ENCODE assay signal across 8 cellular contexts in the genomic region with DNA sequence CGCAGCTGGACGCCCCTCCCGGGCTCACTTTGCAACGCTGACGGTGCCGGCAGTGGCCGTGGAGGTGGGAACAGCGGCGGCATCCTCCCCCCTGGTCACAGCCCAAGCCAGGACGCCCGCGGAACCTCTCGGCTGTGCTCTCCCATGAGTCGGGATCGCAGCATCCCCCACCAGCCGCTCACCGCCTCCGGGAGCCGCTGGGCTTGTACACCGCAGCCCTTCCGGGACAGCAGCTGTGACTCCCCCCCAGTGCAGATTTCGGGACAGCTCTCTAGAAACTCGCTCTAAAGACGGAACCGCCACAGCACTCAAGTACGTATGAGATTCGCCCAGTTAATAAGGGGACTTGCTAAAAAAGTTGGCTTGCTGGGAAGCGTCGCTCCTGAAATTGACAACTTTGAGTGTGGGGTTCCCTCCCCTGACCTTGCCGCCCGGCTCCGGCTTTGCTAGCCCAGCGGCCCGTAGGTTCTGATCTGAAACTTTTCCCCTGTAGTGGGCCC. TPM values are rescaled to one million over a fixed set of nuclear protein-coding genes. Genes with fewer than 3 reads are reported as not detected.
A peak's percentile ranks its signal among the peaks of the same experiment; 100 is the strongest.
DNase-seq lines count a peak whose midpoint lies in the region; ATAC-seq and TF ChIP-seq lines count a peak whose summit lies in the region.

No MANE protein-coding gene starts in this region.

- H3K36me3 Mint-ChIP-seq in activated CD8-positive, alpha-beta memory T cell treated with anti-CD3 and anti-CD28 coated beads, Interleukin-2, amount 10 ng/mL, durations not matched to agents 7 days and 5 days: peaks cover 5% of the 10 kb centered on the region

- TF ChIP-seq POLR2A in ovary (IDR thresholded peaks at IDR 0.05): no peak

- no peak for TF ChIP-seq EP300 in ovary (IDR thresholded peaks at IDR 0.05)

- no peaks in the 10 kb centered on the region for H3K9me3 Mint-ChIP-seq in activated CD8-positive, alpha-beta memory T cell treated with anti-CD3 and anti-CD28 coated beads, Interleukin-2, amount 10 ng/mL, durations not matched to agents 7 days and 5 days (ENCODE audit: low read depth)

- H3K9me3 ChIP-seq in ovary: no peaks in the 10 kb centered on the region

- H3K27me3 Mint-ChIP-seq in activated CD8-positive, alpha-beta memory T cell treated with anti-CD3 and anti-CD28 coated beads, Interleukin-2, amount 10 ng/mL, durations not matched to agents 7 days and 5 days: peaks cover 29% of the 10 kb centered on the region

- H3K4me3 ChIP-seq in ovary: peak overlapping the region; percentile 96

- WGBS in ovary, 3 donors: 0% methylated on average over 22 to 34 of the region's 34 CpGs

- H3K4me1 Mint-ChIP-seq in activated CD8-positive, alpha-beta memory T cell treated with anti-CD3 and anti-CD28 coated beads, Interleukin-2, amount 10 ng/mL, durations not matched to agents 7 days and 5 days: peaks cover 48% of the 10 kb centered on the region

- H3K27ac ChIP-seq in ovary: peak overlapping the region; percentile 98 to 99

- intact Hi-C loops in ovary (cut with DNase I): loop anchor here in 2 of 4 donors (5.0 to 10.0 kb wide), 2 partner anchors 83 to 85 kb away; a partner anchor contains a TSS

- no peaks in the 10 kb centered on the region for H3K36me3 ChIP-seq in ovary

- CTCF ChIA-PET in activated CD8-positive, alpha-beta memory T cell treated with anti-CD3 and anti-CD28 coated beads, Interleukin-2, amount 10 ng/mL, durations not matched to agents 7 days and 5 days (lab: Charles Lee): interaction anchor here (0.9 to 3.1 kb wide), 7 partner anchors 11 to 591 kb away, joined by 3 to 30 read pairs (median 4); a partner anchor contains a TSS

- peak overlapping the region; percentile 88 for H3K27ac Mint-ChIP-seq in activated CD8-positive, alpha-beta memory T cell treated with anti-CD3 and anti-CD28 coated beads, Interleukin-2, amount 10 ng/mL, durations not matched to agents 7 days and 5 days

- H3K4me1 ChIP-seq in ovary (ENCODE audit: insufficient read depth): peaks cover 4% of the 10 kb centered on the region

- ATAC-seq in activated CD8-positive, alpha-beta memory T cell treated with anti-CD3 and anti-CD28 coated beads, Interleukin-2, amount 10 ng/mL, durations not matched to agents 7 days and 5 days: no peak
- ATAC-seq in SK-N-SH treated with all-trans-retinoic acid at 6 μM for 48 hours (peak; percentile 4), GM18867 (IDR thresholded peaks at IDR 0.05; ENCODE audit: unreplicated experiment) (no peak), HG02623 (IDR thresholded peaks at IDR 0.05; ENCODE audit: unreplicated experiment) (no peak)

- no peak for DNase-seq in activated CD8-positive, alpha-beta memory T cell treated with anti-CD3 and anti-CD28 coated beads, Interleukin-2, amount 10 ng/mL, durations not matched to agents 7 days and 5 days
- DNase-seq in activated CD8-positive, alpha-beta memory T cell treated with anti-CD3 and anti-CD28 coated beads, Interleukin-2, amount 50 U/mL, for 4 hours: no peak
- DNase-seq in fibroblast of peridontal ligament (ENCODE audit: extremely low read depth): peak; percentile 49
- peak in 1 of 5 donors; percentile 63 for DNase-seq in ovary
- DNase-seq in NCI-H128 (lab: John Stamatoyannopoulos, UW; ENCODE audit: unreplicated experiment): no peak

- H3K27me3 ChIP-seq in ovary: no peaks in the 10 kb centered on the region

- H3K4me3 Mint-ChIP-seq in activated CD8-positive, alpha-beta memory T cell treated with anti-CD3 and anti-CD28 coated beads, Interleukin-2, amount 10 ng/mL, durations not matched to agents 7 days and 5 days: peak overlapping the region; percentile 94

- no peak for TF ChIP-seq CTCF in ovary (IDR thresholded peaks at IDR 0.05)

TF ChIP-seq in SK-N-SH treated with all-trans-retinoic acid at 6 μM for 48 hours, 23 proteins besides CTCF, POLR2A, EP300 and RAD21 (continues in another document):
- TF ChIP-seq ZFP3 (CRISPR knock-in tag; IDR thresholded peaks at IDR 0.05): no peak
- TF ChIP-seq, protein P1, sequence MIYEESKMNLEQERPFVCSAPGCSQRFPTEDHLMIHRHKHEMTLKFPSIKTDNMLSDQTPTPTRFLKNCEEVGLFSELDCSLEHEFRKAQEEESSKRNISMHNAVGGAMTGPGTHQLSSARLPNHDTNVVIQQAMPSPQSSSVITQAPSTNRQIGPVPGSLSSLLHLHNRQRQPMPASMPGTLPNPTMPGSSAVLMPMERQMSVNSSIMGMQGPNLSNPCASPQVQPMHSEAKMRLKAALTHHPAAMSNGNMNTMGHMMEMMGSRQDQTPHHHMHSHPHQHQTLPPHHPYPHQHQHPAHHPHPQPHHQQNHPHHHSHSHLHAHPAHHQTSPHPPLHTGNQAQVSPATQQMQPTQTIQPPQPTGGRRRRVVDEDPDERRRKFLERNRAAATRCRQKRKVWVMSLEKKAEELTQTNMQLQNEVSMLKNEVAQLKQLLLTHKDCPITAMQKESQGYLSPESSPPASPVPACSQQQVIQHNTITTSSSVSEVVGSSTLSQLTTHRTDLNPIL (CRISPR knock-in tag; IDR thresholded peaks at IDR 0.05; ENCODE audit: low read depth): no peak
- TF ChIP-seq PPARA (CRISPR knock-in tag; IDR thresholded peaks at IDR 0.05; ENCODE audit: borderline replicate concordance): no peak
- TF ChIP-seq ESRRG (CRISPR knock-in tag; IDR thresholded peaks at IDR 0.05): no peak
- no peak for TF ChIP-seq TOX (CRISPR knock-in tag; IDR thresholded peaks at IDR 0.05; ENCODE audit: borderline replicate concordance)
- TF ChIP-seq, protein P2, sequence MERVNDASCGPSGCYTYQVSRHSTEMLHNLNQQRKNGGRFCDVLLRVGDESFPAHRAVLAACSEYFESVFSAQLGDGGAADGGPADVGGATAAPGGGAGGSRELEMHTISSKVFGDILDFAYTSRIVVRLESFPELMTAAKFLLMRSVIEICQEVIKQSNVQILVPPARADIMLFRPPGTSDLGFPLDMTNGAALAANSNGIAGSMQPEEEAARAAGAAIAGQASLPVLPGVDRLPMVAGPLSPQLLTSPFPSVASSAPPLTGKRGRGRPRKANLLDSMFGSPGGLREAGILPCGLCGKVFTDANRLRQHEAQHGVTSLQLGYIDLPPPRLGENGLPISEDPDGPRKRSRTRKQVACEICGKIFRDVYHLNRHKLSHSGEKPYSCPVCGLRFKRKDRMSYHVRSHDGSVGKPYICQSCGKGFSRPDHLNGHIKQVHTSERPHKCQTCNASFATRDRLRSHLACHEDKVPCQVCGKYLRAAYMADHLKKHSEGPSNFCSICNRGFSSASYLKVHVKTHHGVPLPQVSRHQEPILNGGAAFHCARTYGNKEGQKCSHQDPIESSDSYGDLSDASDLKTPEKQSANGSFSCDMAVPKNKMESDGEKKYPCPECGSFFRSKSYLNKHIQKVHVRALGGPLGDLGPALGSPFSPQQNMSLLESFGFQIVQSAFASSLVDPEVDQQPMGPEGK (CRISPR knock-in tag; IDR thresholded peaks at IDR 0.05; ENCODE audit: borderline replicate concordance): no peak; the same call in 1 of the 2 replicates
- no peak for TF ChIP-seq SNAI2 (CRISPR knock-in tag; IDR thresholded peaks at IDR 0.05)
- TF ChIP-seq, protein P3, sequence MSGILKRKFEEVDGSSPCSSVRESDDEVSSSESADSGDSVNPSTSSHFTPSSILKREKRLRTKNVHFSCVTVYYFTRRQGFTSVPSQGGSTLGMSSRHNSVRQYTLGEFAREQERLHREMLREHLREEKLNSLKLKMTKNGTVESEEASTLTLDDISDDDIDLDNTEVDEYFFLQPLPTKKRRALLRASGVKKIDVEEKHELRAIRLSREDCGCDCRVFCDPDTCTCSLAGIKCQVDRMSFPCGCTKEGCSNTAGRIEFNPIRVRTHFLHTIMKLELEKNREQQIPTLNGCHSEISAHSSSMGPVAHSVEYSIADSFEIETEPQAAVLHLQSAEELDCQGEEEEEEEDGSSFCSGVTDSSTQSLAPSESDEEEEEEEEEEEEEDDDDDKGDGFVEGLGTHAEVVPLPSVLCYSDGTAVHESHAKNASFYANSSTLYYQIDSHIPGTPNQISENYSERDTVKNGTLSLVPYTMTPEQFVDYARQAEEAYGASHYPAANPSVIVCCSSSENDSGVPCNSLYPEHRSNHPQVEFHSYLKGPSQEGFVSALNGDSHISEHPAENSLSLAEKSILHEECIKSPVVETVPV (CRISPR knock-in tag; IDR thresholded peaks at IDR 0.05): no peak
- no peak for TF ChIP-seq CSDC2 (CRISPR knock-in tag; IDR thresholded peaks at IDR 0.05)
- no peak for TF ChIP-seq RARB (CRISPR knock-in tag; IDR thresholded peaks at IDR 0.05)
- TF ChIP-seq, protein P4, sequence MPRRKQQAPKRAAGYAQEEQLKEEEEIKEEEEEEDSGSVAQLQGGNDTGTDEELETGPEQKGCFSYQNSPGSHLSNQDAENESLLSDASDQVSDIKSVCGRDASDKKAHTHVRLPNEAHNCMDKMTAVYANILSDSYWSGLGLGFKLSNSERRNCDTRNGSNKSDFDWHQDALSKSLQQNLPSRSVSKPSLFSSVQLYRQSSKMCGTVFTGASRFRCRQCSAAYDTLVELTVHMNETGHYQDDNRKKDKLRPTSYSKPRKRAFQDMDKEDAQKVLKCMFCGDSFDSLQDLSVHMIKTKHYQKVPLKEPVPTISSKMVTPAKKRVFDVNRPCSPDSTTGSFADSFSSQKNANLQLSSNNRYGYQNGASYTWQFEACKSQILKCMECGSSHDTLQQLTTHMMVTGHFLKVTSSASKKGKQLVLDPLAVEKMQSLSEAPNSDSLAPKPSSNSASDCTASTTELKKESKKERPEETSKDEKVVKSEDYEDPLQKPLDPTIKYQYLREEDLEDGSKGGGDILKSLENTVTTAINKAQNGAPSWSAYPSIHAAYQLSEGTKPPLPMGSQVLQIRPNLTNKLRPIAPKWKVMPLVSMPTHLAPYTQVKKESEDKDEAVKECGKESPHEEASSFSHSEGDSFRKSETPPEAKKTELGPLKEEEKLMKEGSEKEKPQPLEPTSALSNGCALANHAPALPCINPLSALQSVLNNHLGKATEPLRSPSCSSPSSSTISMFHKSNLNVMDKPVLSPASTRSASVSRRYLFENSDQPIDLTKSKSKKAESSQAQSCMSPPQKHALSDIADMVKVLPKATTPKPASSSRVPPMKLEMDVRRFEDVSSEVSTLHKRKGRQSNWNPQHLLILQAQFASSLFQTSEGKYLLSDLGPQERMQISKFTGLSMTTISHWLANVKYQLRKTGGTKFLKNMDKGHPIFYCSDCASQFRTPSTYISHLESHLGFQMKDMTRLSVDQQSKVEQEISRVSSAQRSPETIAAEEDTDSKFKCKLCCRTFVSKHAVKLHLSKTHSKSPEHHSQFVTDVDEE (CRISPR knock-in tag; IDR thresholded peaks at IDR 0.05): no peak
- TF ChIP-seq ARNTL (CRISPR knock-in tag; IDR thresholded peaks at IDR 0.05; ENCODE audit: borderline replicate concordance, low read depth): no peak
- no peak for TF ChIP-seq ZNF70 (CRISPR knock-in tag; IDR thresholded peaks at IDR 0.05)
- TF ChIP-seq TCF4 (CRISPR knock-in tag; IDR thresholded peaks at IDR 0.05; ENCODE audit: borderline replicate concordance): no peak

RNA-seq across cellular contexts. Expression of a gene that starts 0.5 kb away (rescaled TPM):
- total RNA-seq in activated CD8-positive, alpha-beta memory T cell treated with anti-CD3 and anti-CD28 coated beads, Interleukin-2, amount 10 ng/mL, durations not matched to agents 7 days and 5 days: 10 to 100 TPM in 1 of 2 experiments, 1 to 10 TPM in 1; 3.6 to 20.4 TPM
- 100 to 1,000 TPM in 1 of 7 donors, 10 to 100 TPM in 5, 1 to 10 TPM in 1; 9.0 to 177 (median 39.3) TPM for total RNA-seq in ovary
- polyA plus RNA-seq in ovary: 1 to 10 TPM; 2.8 to 3.4 TPM
